In genomic region chr16:87675111-87675510, GRCh38 we compare ENCODE assay signal across 26 cellular contexts.
DNase-seq lines count a peak whose midpoint lies in the region; ATAC-seq, FAIRE-seq and TF ChIP-seq lines count a peak whose summit lies in the region.
"Had no signal": no experiment of that assay in that cellular context is flagged by ENCODE, and none has a peak within 500 bp of the region (broad histone marks: within the 10 kb centered on the region; RNA-seq: fewer than 3 reads in every experiment).

No MANE protein-coding gene starts in this region.

- peak in 3 of 4 donors; percentile 41 to 58 (median 56) for ATAC-seq in right lobe of liver
- no peak; the same call in 2 of the 3 replicates for ATAC-seq in HepG2
- ATAC-seq: activated CD8-positive, alpha-beta T cell treated with anti-CD3 and anti-CD28 coated beads, Interleukin-2, amount 10 ng/mL, durations not matched to agents 7 days and 5 days; HCT116; T-helper 17 cell had no signal

- H3K27me3 ChIP-seq in right lobe of liver (no peaks in the 10 kb centered on the region), HepG2 (ENCODE audit: control insufficient read depth in 1 of 2, insufficient read depth in 2 of 2, low read length in 2 of 2) (peaks cover 21 to 83% of the 10 kb centered on the region in 2 experiments)
- H3K27me3 ChIP-seq: vagina had no signal

- CTCF ChIA-PET in HepG2 (lab: Yijun Ruan, JAX; ENCODE audit: low intra/inter-chr PET ratio, low total read pairs) = no interaction called here

- no peaks in the 10 kb centered on the region for H3K4me1 ChIP-seq in right lobe of liver
- peaks cover 6% of the 10 kb centered on the region for H3K4me1 ChIP-seq in HepG2 (ENCODE audit: insufficient read depth, low read length)
- H3K4me1 ChIP-seq: vagina had no signal

- H3K4me3 ChIP-seq in right lobe of liver (no peak overlapping the region), HepG2 (replicated peaks in 1 of 3; ENCODE audit: insufficient read depth in 1 of 3, low read depth in 2 of 3, low read length in 3 of 3) (no peak overlapping the region)
- H3K4me3 ChIP-seq: vagina had no signal

- H3K36me3 Mint-ChIP-seq in activated CD4-positive, alpha-beta T cell treated with anti-CD3 and anti-CD28 coated beads, Interleukin-2, amount 10 ng/mL, durations not matched to agents 24 days and 14 days (ENCODE audit: low read depth) = no peaks in the 10 kb centered on the region
- H3K36me3 Mint-ChIP-seq: activated naive CD8-positive, alpha-beta T cell had no signal

- no peaks in the 10 kb centered on the region for H3K9me3 ChIP-seq in right lobe of liver
- H3K9me3 ChIP-seq in HepG2 (ENCODE audit: low read length) = no peaks in the 10 kb centered on the region
- H3K9me3 ChIP-seq: vagina had no signal

- intact Hi-C loops in right lobe of liver (cut with DNase I) (no loop called here), HepG2 (cut with micrococcal nuclease; ENCODE audit: unreplicated experiment) (no loop called here)
- intact Hi-C loops in activated CD4-positive, alpha-beta T cell treated with anti-CD3 and anti-CD28 coated beads, Interleukin-2, amount 10 ng/mL, durations not matched to agents 24 days and 14 days (cut with micrococcal nuclease) = no loop called here

- H3K4me1 Mint-ChIP-seq in activated CD4-positive, alpha-beta T cell treated with anti-CD3 and anti-CD28 coated beads, Interleukin-2, amount 10 ng/mL, durations not matched to agents 24 days and 14 days = peaks cover 2% of the 10 kb centered on the region

- peaks cover 2% of the 10 kb centered on the region for H3K27me3 Mint-ChIP-seq in activated CD4-positive, alpha-beta T cell treated with anti-CD3 and anti-CD28 coated beads, Interleukin-2, amount 10 ng/mL, durations not matched to agents 24 days and 14 days
- H3K27me3 Mint-ChIP-seq: activated naive CD8-positive, alpha-beta T cell; stimulated activated naive CD8-positive, alpha-beta T cell treated with anti-CD3 and anti-CD28 coated beads, Interleukin-15, Interleukin-2, amounts not matched to agents 100 ng/mL and 50 ng/mL, for 24 hours had no signal

- no peak overlapping the region for H3K9ac ChIP-seq in HepG2 (ENCODE audit: insufficient read depth, low read depth, low read length)

- no peak overlapping the region for H3K4me2 ChIP-seq in HepG2 (ENCODE audit: low read depth, low read length)

- H3K4me3 Mint-ChIP-seq in activated CD4-positive, alpha-beta T cell treated with anti-CD3 and anti-CD28 coated beads, Interleukin-2, amount 10 ng/mL, durations not matched to agents 24 days and 14 days = no peak overlapping the region
- H3K4me3 Mint-ChIP-seq: activated CD8-positive, alpha-beta T cell treated with anti-CD3 and anti-CD28 coated beads, Interleukin-2, amount 10 ng/mL, durations not matched to agents 7 days and 5 days; activated naive CD8-positive, alpha-beta T cell; stimulated activated naive CD8-positive, alpha-beta T cell treated with anti-CD3 and anti-CD28 coated beads, Interleukin-15, Interleukin-2, amounts not matched to agents 100 ng/mL and 50 ng/mL, for 24 hours; T-helper 17 cell had no signal

- TF ChIP-seq RAD21 in HepG2 (CRISPR knock-in tag; IDR thresholded peaks at IDR 0.05) = no peak

- no peak for TF ChIP-seq POLR2A in right lobe of liver (IDR thresholded peaks at IDR 0.05)
- TF ChIP-seq POLR2A in HepG2 (IDR thresholded peaks at IDR 0.05; ENCODE audit: insufficient read depth in 1 of 2, low read depth in 2 of 2, low read length in 2 of 2) = no peak

- H3K27ac ChIP-seq in right lobe of liver = no peak overlapping the region
- no peak overlapping the region for H3K27ac ChIP-seq in HepG2 (ENCODE audit: extremely low read length, insufficient read depth, low read length)
- H3K27ac ChIP-seq: vagina had no signal

- H2AFZ ChIP-seq in HepG2 (ENCODE audit: low read length) = no peak overlapping the region

- H3K36me3 ChIP-seq in right lobe of liver (no peaks in the 10 kb centered on the region), HepG2 (replicated peaks in 1 of 2; ENCODE audit: control insufficient read depth in 1 of 2, insufficient read depth in 2 of 2, low read length in 2 of 2) (no peaks in the 10 kb centered on the region)
- H3K36me3 ChIP-seq: vagina had no signal

- H3K9me3 Mint-ChIP-seq in activated CD4-positive, alpha-beta T cell treated with anti-CD3 and anti-CD28 coated beads, Interleukin-2, amount 10 ng/mL, durations not matched to agents 24 days and 14 days = no peaks in the 10 kb centered on the region
- H3K9me3 Mint-ChIP-seq: stimulated activated naive CD8-positive, alpha-beta T cell treated with anti-CD3 and anti-CD28 coated beads, Interleukin-15, Interleukin-2, amounts not matched to agents 100 ng/mL and 50 ng/mL, for 24 hours had no signal

- POLR2A ChIA-PET in HepG2 (lab: Yijun Ruan, JAX) = no interaction called here

- no TSS peak for BruUV-seq in HepG2 (replicated peaks; lab: Mats Ljungman, UMichigan)

- H3K27ac Mint-ChIP-seq in activated CD4-positive, alpha-beta T cell treated with anti-CD3 and anti-CD28 coated beads, Interleukin-2, amount 10 ng/mL, durations not matched to agents 24 days and 14 days = no peak overlapping the region
- H3K27ac Mint-ChIP-seq: activated CD8-positive, alpha-beta T cell treated with anti-CD3 and anti-CD28 coated beads, Interleukin-2, amount 10 ng/mL, durations not matched to agents 7 days and 5 days; activated naive CD8-positive, alpha-beta T cell; stimulated activated naive CD8-positive, alpha-beta T cell treated with anti-CD3 and anti-CD28 coated beads, Interleukin-15, Interleukin-2, amounts not matched to agents 100 ng/mL and 50 ng/mL, for 24 hours; T-helper 17 cell had no signal

- no peaks in the 10 kb centered on the region for H3K79me2 ChIP-seq in HepG2 (ENCODE audit: insufficient read depth, low read length)

- TF ChIP-seq CTCF in right lobe of liver (IDR thresholded peaks at IDR 0.05) (no peak), HepG2 (CRISPR knock-in tag; IDR thresholded peaks at IDR 0.05) (no peak)

- TF ChIP-seq EP300 in HepG2 (IDR thresholded peaks at IDR 0.05; ENCODE audit: low read depth in 2 of 2, low read length in 2 of 2) (no peak), HepG2 (CRISPR knock-in tag; IDR thresholded peaks at IDR 0.05; ENCODE audit: borderline replicate concordance) (no peak)

- peaks cover 7% of the 10 kb centered on the region; the same call in 1 of the 2 replicates for H4K20me1 ChIP-seq in HepG2 (ENCODE audit: insufficient read depth, low read length)

- in situ Hi-C loops in HepG2 (cut with HindIII; ENCODE audit: extremely low pct_ligation_motif_present, low pct_unique_long_range_greater_than_20kb) = no loop called here

- DNase-seq in right lobe of liver (no peak), HepG2 (ENCODE audit: low spot score) (no peak), NCI-H69 (lab: John Stamatoyannopoulos, UW) (peak; percentile 69), iPS-NIHi7 (ENCODE audit: extremely low spot score) (peak; percentile 65), kidney tubule cell (ENCODE audit: low spot score) (no peak), NCI-H1930 (lab: John Stamatoyannopoulos, UW) (no peak), inferior parietal cortex (ENCODE audit: extremely low spot score) (no peak)
- no peak for DNase-seq in activated CD4-positive, alpha-beta T cell treated with anti-CD3 and anti-CD28 coated beads, Interleukin-2, amount 10 ng/mL, durations not matched to agents 24 days and 14 days
- DNase-seq: activated CD8-positive, alpha-beta T cell treated with anti-CD3 and anti-CD28 coated beads, Interleukin-2, amount 10 ng/mL, durations not matched to agents 7 days and 5 days; anterior cingulate cortex; COR-L47; DMS53; effector CD8-positive, alpha-beta T cell; erythroblast; GDM1; NCI-H1105 treated with DMSO at 0.1 percent for 48 hours; NCI-H2107; NCI-H510A treated with DMSO at 0.1 percent for 48 hours; stimulated activated CD4-positive, alpha-beta T cell treated with anti-CD3 and anti-CD28 coated beads, Interleukin-15, amount 100 ng/mL, for 24 hours; T-helper 17 cell had no signal

- FAIRE-seq in HepG2 (lab: Jason Lieb, UNC) = no peak
- FAIRE-seq: bronchial epithelial cell, GM18507 had no signal

- 8% methylated on average over 9 of the region's 10 CpGs for WGBS in right lobe of liver (ENCODE audit: insufficient coverage, low coverage, low lambda C conversion rate, missing lambda C conversion rate)
- 4% methylated on average over 9 of the region's 10 CpGs for WGBS in HepG2 (ENCODE audit: low lambda C conversion rate)

TF ChIP-seq in HepG2, 621 proteins besides CTCF, POLR2A, EP300 and RAD21:
- TF ChIP-seq ZNF784 (CRISPR knock-in tag; IDR thresholded peaks at IDR 0.05; ENCODE audit: borderline replicate concordance) = no peak
- TF ChIP-seq ZNF569 (CRISPR knock-in tag; IDR thresholded peaks at IDR 0.05; ENCODE audit: borderline replicate concordance) = no peak
- TF ChIP-seq MEF2D (CRISPR knock-in tag; IDR thresholded peaks at IDR 0.05) = no peak
- no peak for TF ChIP-seq ZGPAT (CRISPR knock-in tag; IDR thresholded peaks at IDR 0.05)
- TF ChIP-seq ZKSCAN1 (IDR thresholded peaks at IDR 0.05; ENCODE audit: low read length) = no peak
- TF ChIP-seq SMYD3 (CRISPR knock-in tag; IDR thresholded peaks at IDR 0.05) = no peak
- TF ChIP-seq KDM4B (CRISPR knock-in tag; IDR thresholded peaks at IDR 0.05) = no peak
- TF ChIP-seq CENPT (CRISPR knock-in tag; IDR thresholded peaks at IDR 0.05; ENCODE audit: low read depth) = no peak
- TF ChIP-seq ZNF605 (CRISPR knock-in tag; IDR thresholded peaks at IDR 0.05) = no peak

Comparison
In these comparisons a context has a peak if more than half of its experiments do, and no peak if none do; other contexts are left out.
1. DNase-seq: peak in NCI-H69 (single experiment) and iPS-NIHi7 (single experiment); none in right lobe of liver (0 of 3), HepG2 (single experiment), kidney tubule cell (single experiment), NCI-H1930 (0 of 2), activated CD4-positive, alpha-beta T cell treated with anti-CD3 and anti-CD28 coated beads, Interleukin-2, amount 10 ng/mL, durations not matched to agents 24 days and 14 days (single experiment) and inferior parietal cortex (single experiment).